ENCODE assay signal across 15 cellular contexts in genomic region chr10:4848341-4849041, GRCh38. TPM values are rescaled to one million over a fixed set of nuclear protein-coding genes. Genes with fewer than 3 reads are reported as not detected.
DNase-seq lines count a peak whose midpoint lies in the region; ATAC-seq and TF ChIP-seq lines count a peak whose summit lies in the region.
"Had no signal": no experiment of that assay in that cellular context is flagged by ENCODE, and none has a peak within 500 bp of the region (broad histone marks: within the 10 kb centered on the region; RNA-seq: fewer than 3 reads in every experiment).

No MANE protein-coding gene starts in this region.

- no peak overlapping the region for H2BK15ac ChIP-seq in mesendoderm (replicated peaks; ENCODE audit: low read depth)

- H3K27me3 ChIP-seq in Loucy (ENCODE audit: insufficient read depth, low read length, poor library complexity, severe bottlenecking) (no peaks in the 10 kb centered on the region), mesendoderm (ENCODE audit: insufficient read depth, low read length, poor library complexity) (no peaks in the 10 kb centered on the region), ovary (no peaks in the 10 kb centered on the region)
- H3K27me3 ChIP-seq: pancreas had no signal

- H3K9me3 Mint-ChIP-seq in activated B cell treated with CpG ODN at 0.5 μM for 24 hours = no peaks in the 10 kb centered on the region
- H3K9me3 Mint-ChIP-seq in activated T-cell treated with anti-CD3 and anti-CD28 coated beads, Interleukin-2, amount 50 U/mL, for 72 hours = no peaks in the 10 kb centered on the region
- H3K9me3 Mint-ChIP-seq: activated naive CD4-positive, alpha-beta T cell treated with anti-CD3 and anti-CD28 coated beads for 36 hours had no signal

- H3K18ac ChIP-seq in mesendoderm (ENCODE audit: low read length) = no peak overlapping the region

- no peak overlapping the region for H3K27ac Mint-ChIP-seq in activated B cell treated with CpG ODN at 0.5 μM for 24 hours
- H3K27ac Mint-ChIP-seq in activated T-cell treated with anti-CD3 and anti-CD28 coated beads, Interleukin-2, amount 50 U/mL, for 72 hours = no peak overlapping the region

- no CpG with 5 or more reads among the region's 7 CpGs for WGBS in mesendoderm (ENCODE audit: extremely low coverage, insufficient coverage, low lambda C conversion rate)
- 83 to 91% (median 87%) methylated on average over 7 of the region's 7 CpGs for WGBS in ovary, 3 donors

- H2AFZ ChIP-seq in Loucy (ENCODE audit: low read length) = peak overlapping the region; percentile 79; the same call in 1 of the 2 replicates

- no peak overlapping the region for H2BK120ac ChIP-seq in mesendoderm (ENCODE audit: low read depth, low read length)

- intact Hi-C loops in activated B cell treated with CpG ODN at 0.5 μM for 24 hours (cut with micrococcal nuclease) = loop anchor here (1.0 to 10.0 kb wide), 4 partner anchors 32 to 586 kb away; partner anchors contain the start of gene AKR1C3
- intact Hi-C loops in ovary (cut with DNase I) = loop anchor here in 2 of 4 donors (5.0 to 10.0 kb wide), 3 partner anchors 249 to 584 kb away; no protein-coding TSS in a partner anchor

- H3K4me1 Mint-ChIP-seq in activated B cell treated with CpG ODN at 0.5 μM for 24 hours = peaks cover 17% of the 10 kb centered on the region
- H3K4me1 Mint-ChIP-seq in activated T-cell treated with anti-CD3 and anti-CD28 coated beads, Interleukin-2, amount 50 U/mL, for 72 hours (ENCODE audit: low read depth) = peaks cover 24% of the 10 kb centered on the region

- no peaks in the 10 kb centered on the region for H3K36me3 Mint-ChIP-seq in activated B cell treated with CpG ODN at 0.5 μM for 24 hours (ENCODE audit: low read depth)
- H3K36me3 Mint-ChIP-seq in activated T-cell treated with anti-CD3 and anti-CD28 coated beads, Interleukin-2, amount 50 U/mL, for 72 hours (ENCODE audit: insufficient read depth in 2 of 2) = no peaks in the 10 kb centered on the region

- TF ChIP-seq POLR2A in ovary (IDR thresholded peaks at IDR 0.05) = no peak

- DNase-seq in GM10266 (ENCODE audit: extremely low spot score) (peak; percentile 17), activated B cell treated with CpG ODN at 0.5 μM for 24 hours (no peak), mesendoderm (no peak), ovary (no peak), GF-D8 (lab: John Stamatoyannopoulos, UW) (no peak), NCI-H526 (lab: John Stamatoyannopoulos, UW) (no peak)
- DNase-seq in activated T-cell treated with anti-CD3 and anti-CD28 coated beads, Interleukin-2, amount 50 U/mL, for 72 hours = no peak
- DNase-seq: activated CD8-positive, alpha-beta memory T cell treated with anti-CD3 and anti-CD28 coated beads for 24 hours; activated naive CD4-positive, alpha-beta T cell treated with anti-CD3 and anti-CD28 coated beads for 36 hours; NCI-H1048; NCI-H2171 treated with DMSO at 0.1 percent for 48 hours; pancreas; stimulated activated CD4-positive, alpha-beta T cell treated with anti-CD3 and anti-CD28 coated beads, Interleukin-12 subunit alpha, Interleukin-12 subunit beta, amount 100 ng/mL, for 4 hours had no signal

- no peak overlapping the region for H3K27ac ChIP-seq in mesendoderm (ENCODE audit: low read depth, low read length)
- no peak overlapping the region for H3K27ac ChIP-seq in ovary
- H3K27ac ChIP-seq: pancreas had no signal

- no peak for TF ChIP-seq CTCF in GM10266 (IDR thresholded peaks at IDR 0.05; ENCODE audit: control insufficient read depth, insufficient read depth, low read depth, missing control alignments)
- TF ChIP-seq CTCF in Loucy (conservative IDR thresholded peaks at IDR 0.05; ENCODE audit: low read length) = no peak
- no peak for TF ChIP-seq CTCF in activated B cell treated with CpG ODN at 0.5 μM for 24 hours (IDR thresholded peaks at IDR 0.05)
- TF ChIP-seq CTCF in ovary (IDR thresholded peaks at IDR 0.05) = no peak

- H3K56ac ChIP-seq in mesendoderm (ENCODE audit: low read length) = peak overlapping the region; percentile 42

- H3K9me3 ChIP-seq in Loucy (ENCODE audit: insufficient read depth, low read depth, low read length) (no peaks in the 10 kb centered on the region), ovary (no peaks in the 10 kb centered on the region)
- H3K9me3 ChIP-seq: pancreas, thoracic aorta had no signal

- ATAC-seq in activated B cell treated with CpG ODN at 0.5 μM for 24 hours (ENCODE audit: low read depth) = peak; percentile 25
- no peak for ATAC-seq in activated T-cell treated with anti-CD3 and anti-CD28 coated beads, Interleukin-2, amount 50 U/mL, for 72 hours (replicated peaks in 1 of 2)

- no peak overlapping the region for H3K4me3 Mint-ChIP-seq in activated B cell treated with CpG ODN at 0.5 μM for 24 hours
- H3K4me3 Mint-ChIP-seq in activated T-cell treated with anti-CD3 and anti-CD28 coated beads, Interleukin-2, amount 50 U/mL, for 72 hours = no peak overlapping the region
- H3K4me3 Mint-ChIP-seq: activated naive CD4-positive, alpha-beta T cell treated with anti-CD3 and anti-CD28 coated beads for 36 hours had no signal

- no peak overlapping the region for H2BK5ac ChIP-seq in mesendoderm (ENCODE audit: low read length)

- H3K4me3 ChIP-seq in Loucy (ENCODE audit: low read length, poor library complexity, severe bottlenecking) (no peak overlapping the region), mesendoderm (ENCODE audit: low read length) (no peak overlapping the region), ovary (no peak overlapping the region)
- H3K4me3 ChIP-seq: pancreas had no signal

- no peaks in the 10 kb centered on the region for H3K79me1 ChIP-seq in mesendoderm (ENCODE audit: low read length)

- H3K4me2 ChIP-seq in Loucy (ENCODE audit: low read depth, low read length, poor library complexity, severe bottlenecking) (no peak overlapping the region), mesendoderm (ENCODE audit: low read length) (no peak overlapping the region)

- no peaks in the 10 kb centered on the region for H3K27me3 Mint-ChIP-seq in activated B cell treated with CpG ODN at 0.5 μM for 24 hours
- no peaks in the 10 kb centered on the region for H3K27me3 Mint-ChIP-seq in activated T-cell treated with anti-CD3 and anti-CD28 coated beads, Interleukin-2, amount 50 U/mL, for 72 hours (ENCODE audit: low read depth)

- no peaks in the 10 kb centered on the region for H3K79me2 ChIP-seq in Loucy (ENCODE audit: insufficient read depth, low read length)
- H3K79me2 ChIP-seq in mesendoderm (ENCODE audit: control insufficient read depth, insufficient read depth, low read length) = no peaks in the 10 kb centered on the region

- H3K9ac ChIP-seq in Loucy (ENCODE audit: low read depth, low read length, poor library complexity, severe bottlenecking) (no peak overlapping the region), mesendoderm (ENCODE audit: low read length) (no peak overlapping the region)

- H4K5ac ChIP-seq in mesendoderm (ENCODE audit: low read length) = no peak overlapping the region

- CTCF ChIA-PET in activated B cell treated with CpG ODN at 0.5 μM for 24 hours (lab: Charles Lee) = interaction anchor here (1.2 to 4.4 kb wide), 5 partner anchors 11 to 775 kb away, joined by 3 to 22 read pairs (median 18); partner anchors contain the start of gene AKR1C3

- TF ChIP-seq EP300 in ovary (IDR thresholded peaks at IDR 0.05) = no peak

- no peak overlapping the region for H4K8ac ChIP-seq in mesendoderm (ENCODE audit: low read depth, low read length)

- no peak overlapping the region for H3K4ac ChIP-seq in mesendoderm (ENCODE audit: low read depth, low read length)

- POLR2A ChIA-PET in activated B cell treated with CpG ODN at 0.5 μM for 24 hours (lab: Charles Lee) = no interaction called here

- no peaks in the 10 kb centered on the region for H3K9me2 ChIP-seq in Loucy (replicated peaks; ENCODE audit: low read depth, low read length)

- no peaks in the 10 kb centered on the region for H4K20me1 ChIP-seq in Loucy (ENCODE audit: insufficient read depth, low read length, poor library complexity, severe bottlenecking)

- H3K36me3 ChIP-seq in Loucy (ENCODE audit: insufficient read depth, low read length) (no peaks in the 10 kb centered on the region), mesendoderm (ENCODE audit: control insufficient read depth, insufficient read depth, low read length) (no peaks in the 10 kb centered on the region), ovary (no peaks in the 10 kb centered on the region)
- H3K36me3 ChIP-seq: pancreas had no signal

- H2AK5ac ChIP-seq in mesendoderm (ENCODE audit: low read length) = no peak overlapping the region

- no peak overlapping the region for H3K23ac ChIP-seq in mesendoderm (ENCODE audit: low read length)

- H3K4me1 ChIP-seq in Loucy (ENCODE audit: insufficient read depth, low read length, poor library complexity, severe bottlenecking) = peaks cover 5% of the 10 kb centered on the region
- H3K4me1 ChIP-seq in mesendoderm (ENCODE audit: control insufficient read depth, low read depth, low read length) = peaks cover 3% of the 10 kb centered on the region
- peaks cover 1% of the 10 kb centered on the region for H3K4me1 ChIP-seq in ovary (ENCODE audit: insufficient read depth)

- no peaks in the 10 kb centered on the region for H3F3A ChIP-seq in Loucy (ENCODE audit: low read depth)

RNA-seq across cellular contexts. Expression of gene AKR1E2, which starts 22.5 kb away (rescaled TPM):
- total RNA-seq in activated B cell treated with CpG ODN at 0.5 μM for 24 hours (0.98 and 1.1 TPM in 2 replicates), ovary (1 to 10 TPM; 2.3 to 8.1 (median 4.5) TPM)
- 0.62 TPM for polyA plus RNA-seq in mesendoderm (2013, experiment 1 of 2)
- 0.73 TPM for polyA plus RNA-seq in mesendoderm (2013, experiment 2 of 2)
- total RNA-seq in activated T-cell treated with anti-CD3 and anti-CD28 coated beads, Interleukin-2, amount 50 U/mL, for 72 hours = 1 to 10 TPM; 1.7 to 10.0 TPM
- polyA plus RNA-seq in ovary = 1 to 10 TPM; 1.3 to 2.2 TPM
